In the genomic region with DNA sequence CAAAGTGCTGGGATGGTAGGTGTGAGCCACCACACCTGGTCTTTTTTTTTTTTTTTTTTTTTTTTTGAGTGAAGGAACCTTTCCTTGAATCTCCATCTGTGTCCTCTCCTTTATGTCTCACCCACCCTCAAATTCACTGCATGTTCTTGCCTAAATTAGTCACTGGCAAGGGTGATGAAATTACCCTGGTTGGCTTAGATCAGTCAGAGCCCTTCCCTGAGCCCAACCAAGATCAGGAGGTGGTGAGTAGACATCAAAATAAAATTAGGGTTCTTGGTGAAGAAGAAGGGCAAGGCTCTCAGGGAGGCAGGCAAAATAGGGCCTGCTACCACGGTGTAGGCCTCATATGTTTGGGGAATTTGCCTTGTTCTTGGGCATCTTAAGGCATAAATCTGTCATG, we compare ENCODE assay signal across 25 cellular contexts. TPM values are rescaled to one million over a fixed set of nuclear protein-coding genes. Genes with fewer than 3 reads are reported as not detected.
"Had no signal": no experiment of that assay in that cellular context is flagged by ENCODE, and none has a peak within 500 bp of the region (broad histone marks: within the 10 kb centered on the region; RNA-seq: fewer than 3 reads in every experiment).

No MANE protein-coding gene starts in this region.

- H3K9me3 ChIP-seq: esophagus muscularis mucosa, left lung, lower lobe of right lung, thoracic aorta, upper lobe of right lung had no signal

- H3K27ac Mint-ChIP-seq: activated CD8-positive, alpha-beta T cell treated with anti-CD3 and anti-CD28 coated beads, Interleukin-2, amount 10 ng/mL, durations not matched to agents 7 days and 5 days; activated naive CD4-positive, alpha-beta T cell treated with anti-CD3 and anti-CD28 coated beads for 36 hours; activated naive CD8-positive, alpha-beta T cell treated with anti-CD3 and anti-CD28 coated beads, Interleukin-2, amount 10 ng/mL, durations not matched to agents 7 days and 5 days; activated T-helper 1 cell treated with anti-CD3 and anti-CD28 coated beads, Interleukin-12 subunit alpha, Interleukin-12 subunit beta, Interleukin-2, Interleukin-4 antibody, amounts not matched to agents 30 ng/mL and 10 ng/mL and 1 ng/mL, durations not matched to agents 14 hours and 24 hours and 36 hours; natural killer cell treated with Interleukin-12 subunit alpha and Interleukin-12 subunit beta and Interleukin-15 and Interleukin-18, amount 100 ng/mL, for 72 hours; stimulated activated naive CD8-positive, alpha-beta T cell treated with anti-CD3 and anti-CD28 coated beads, Interleukin-15, Interleukin-2, amounts not matched to agents 100 ng/mL and 50 ng/mL, for 24 hours; T-helper 17 cell; WTC11 had no signal

- H3K4me3 ChIP-seq: esophagus muscularis mucosa, left lung, lower lobe of right lung, thoracic aorta, upper lobe of right lung had no signal

- H3K4me3 Mint-ChIP-seq: activated CD8-positive, alpha-beta T cell treated with anti-CD3 and anti-CD28 coated beads, Interleukin-2, amount 10 ng/mL, durations not matched to agents 7 days and 5 days; activated naive CD4-positive, alpha-beta T cell treated with anti-CD3 and anti-CD28 coated beads for 36 hours; activated naive CD8-positive, alpha-beta T cell treated with anti-CD3 and anti-CD28 coated beads, Interleukin-2, amount 10 ng/mL, durations not matched to agents 7 days and 5 days; activated T-helper 1 cell treated with anti-CD3 and anti-CD28 coated beads, Interleukin-12 subunit alpha, Interleukin-12 subunit beta, Interleukin-2, Interleukin-4 antibody, amounts not matched to agents 30 ng/mL and 10 ng/mL and 1 ng/mL, durations not matched to agents 14 hours and 24 hours and 36 hours; natural killer cell treated with Interleukin-12 subunit alpha and Interleukin-12 subunit beta and Interleukin-15 and Interleukin-18, amount 100 ng/mL, for 72 hours; stimulated activated naive CD8-positive, alpha-beta T cell treated with anti-CD3 and anti-CD28 coated beads, Interleukin-15, Interleukin-2, amounts not matched to agents 100 ng/mL and 50 ng/mL, for 24 hours; T-helper 17 cell; WTC11 had no signal

- H3K27ac ChIP-seq: brain microvascular endothelial cell, esophagus muscularis mucosa, left lung, lower lobe of right lung, thoracic aorta, upper lobe of right lung had no signal

- H3K27me3 ChIP-seq: brain microvascular endothelial cell, esophagus muscularis mucosa, left lung, upper lobe of right lung had no signal

- H3K36me3 Mint-ChIP-seq: activated naive CD8-positive, alpha-beta T cell treated with anti-CD3 and anti-CD28 coated beads, Interleukin-2, amount 10 ng/mL, durations not matched to agents 7 days and 5 days; natural killer cell treated with Interleukin-12 subunit alpha and Interleukin-12 subunit beta and Interleukin-15 and Interleukin-18, amount 100 ng/mL, for 72 hours; WTC11 had no signal

- ATAC-seq: activated CD8-positive, alpha-beta T cell treated with anti-CD3 and anti-CD28 coated beads, Interleukin-2, amount 10 ng/mL, durations not matched to agents 7 days and 5 days; left lung; lower lobe of right lung; natural killer cell treated with Interleukin-12 subunit alpha and Interleukin-12 subunit beta and Interleukin-15 and Interleukin-18, amount 100 ng/mL, for 72 hours; right cardiac atrium; T-helper 17 cell; upper lobe of right lung; WTC11 had no signal

- DNase-seq: activated CD8-positive, alpha-beta T cell treated with anti-CD3 and anti-CD28 coated beads, Interleukin-2, amount 10 ng/mL, durations not matched to agents 7 days and 5 days; activated effector memory CD4-positive, alpha-beta T cell treated with anti-CD3 and anti-CD28 coated beads, Interleukin-2, amount 50 U/mL, for 16 hours; activated naive CD4-positive, alpha-beta T cell treated with anti-CD3 and anti-CD28 coated beads for 36 hours; activated naive CD8-positive, alpha-beta T cell treated with anti-CD3 and anti-CD28 coated beads, Interleukin-2, amount 10 ng/mL, durations not matched to agents 7 days and 5 days; brain microvascular endothelial cell; central memory CD4-positive, alpha-beta T cell; glutamatergic neuron; left lung; lower lobe of right lung; mesendoderm; posterior cingulate gyrus; right cardiac atrium; stimulated activated CD4-positive, alpha-beta T cell treated with anti-CD3 and anti-CD28 coated beads, Interleukin-2, amount 100 ng/mL, for 48 hours; T-helper 17 cell; T1000; upper lobe of right lung had no signal

- H3K4me1 Mint-ChIP-seq: activated naive CD8-positive, alpha-beta T cell treated with anti-CD3 and anti-CD28 coated beads, Interleukin-2, amount 10 ng/mL, durations not matched to agents 7 days and 5 days had no signal

- H3K9me3 Mint-ChIP-seq: activated naive CD4-positive, alpha-beta T cell treated with anti-CD3 and anti-CD28 coated beads for 36 hours; activated naive CD8-positive, alpha-beta T cell treated with anti-CD3 and anti-CD28 coated beads, Interleukin-2, amount 10 ng/mL, durations not matched to agents 7 days and 5 days; activated T-helper 1 cell treated with anti-CD3 and anti-CD28 coated beads, Interleukin-12 subunit alpha, Interleukin-12 subunit beta, Interleukin-2, Interleukin-4 antibody, amounts not matched to agents 30 ng/mL and 10 ng/mL and 1 ng/mL, durations not matched to agents 14 hours and 24 hours and 36 hours; natural killer cell treated with Interleukin-12 subunit alpha and Interleukin-12 subunit beta and Interleukin-15 and Interleukin-18, amount 100 ng/mL, for 72 hours; stimulated activated naive CD8-positive, alpha-beta T cell treated with anti-CD3 and anti-CD28 coated beads, Interleukin-15, Interleukin-2, amounts not matched to agents 100 ng/mL and 50 ng/mL, for 24 hours had no signal

- H3K4me1 ChIP-seq: esophagus muscularis mucosa, left lung, lower lobe of right lung, upper lobe of right lung had no signal

- H3K36me3 ChIP-seq: brain microvascular endothelial cell, esophagus muscularis mucosa, left lung, lower lobe of right lung, thoracic aorta, upper lobe of right lung had no signal

RNA-seq across cellular contexts. Expression of a gene that starts 5.3 kb away (rescaled TPM):
- total RNA-seq: activated CD8-positive, alpha-beta T cell treated with anti-CD3 and anti-CD28 coated beads, Interleukin-2, amount 10 ng/mL, durations not matched to agents 7 days and 5 days; activated naive CD4-positive, alpha-beta T cell treated with anti-CD3 and anti-CD28 coated beads for 36 hours; activated naive CD8-positive, alpha-beta T cell treated with anti-CD3 and anti-CD28 coated beads, Interleukin-2, amount 10 ng/mL, durations not matched to agents 7 days and 5 days; activated T-helper 1 cell treated with anti-CD3 and anti-CD28 coated beads, Interleukin-12 subunit alpha, Interleukin-12 subunit beta, Interleukin-2, Interleukin-4 antibody, amounts not matched to agents 30 ng/mL and 10 ng/mL and 1 ng/mL, durations not matched to agents 14 hours and 24 hours and 36 hours; endothelial cell of umbilical vein; mononuclear cell; myocyte; natural killer cell treated with Interleukin-12 subunit alpha and Interleukin-12 subunit beta and Interleukin-15 and Interleukin-18, amount 100 ng/mL, for 72 hours; T-helper 17 cell; thoracic aorta; upper lobe of right lung had no signal
- polyA plus RNA-seq: endothelial cell of umbilical vein had no signal
